ENCODE assay signal across 29 cellular contexts in the genomic region with DNA sequence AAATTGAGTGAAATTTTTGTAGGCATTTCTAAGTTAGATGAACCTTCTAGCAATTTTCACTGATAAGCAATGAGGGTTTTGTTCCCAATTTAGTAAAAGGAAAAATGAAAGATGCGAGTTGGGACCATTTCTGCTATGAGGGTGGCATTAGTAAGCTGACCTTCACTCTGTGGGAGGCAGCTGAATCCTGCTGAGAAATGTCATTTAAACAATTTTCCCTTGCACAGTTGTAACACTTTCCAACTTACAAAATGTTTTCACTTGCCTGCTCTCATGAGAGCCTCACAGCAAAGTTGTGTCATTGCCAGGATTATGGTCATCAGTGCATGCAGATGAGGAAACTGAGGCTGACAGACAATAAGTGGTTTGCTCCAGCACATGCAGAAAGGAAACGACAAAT.
"Had no signal": no experiment of that assay in that cellular context is flagged by ENCODE, and none has a peak within 500 bp of the region (broad histone marks: within the 10 kb centered on the region; RNA-seq: fewer than 3 reads in every experiment).

No MANE protein-coding gene starts in this region.

- H3K4me3 ChIP-seq: body of pancreas, cardiac muscle cell had no signal

- H3K4me1 ChIP-seq: body of pancreas had no signal

- H3K4me3 Mint-ChIP-seq: activated B cell treated with CpG ODN at 0.5 μM for 24 hours; activated CD8-positive, alpha-beta T cell treated with anti-CD3 and anti-CD28 coated beads for 36 hours; activated naive CD8-positive, alpha-beta T cell; activated T-cell treated with anti-CD3 and anti-CD28 coated beads, Interleukin-2, amount 50 U/mL, for 4 hours; activated T-helper 17 cell treated with anti-CD3 and anti-CD28 coated beads, Interleukin-2, amount 50 U/mL, for 72 hours had no signal

- H3K9me3 Mint-ChIP-seq: activated B cell treated with CpG ODN at 0.5 μM for 24 hours; activated CD8-positive, alpha-beta T cell treated with anti-CD3 and anti-CD28 coated beads for 36 hours; activated T-cell treated with anti-CD3 and anti-CD28 coated beads, Interleukin-2, amount 50 U/mL, for 4 hours; activated T-helper 17 cell treated with anti-CD3 and anti-CD28 coated beads, Interleukin-2, amount 50 U/mL, for 72 hours had no signal

- H3K36me3 Mint-ChIP-seq: activated naive CD8-positive, alpha-beta T cell had no signal

- H3K27ac ChIP-seq: body of pancreas, cardiac muscle cell, epithelial cell of prostate, WERI-Rb-1 had no signal

- DNase-seq: activated B cell treated with CpG ODN at 0.5 μM for 24 hours; activated CD4-positive, alpha-beta T cell treated with anti-CD3 and anti-CD28 coated beads for 48 hours; activated CD4-positive, alpha-beta T cell treated with anti-CD3 and anti-CD28 coated beads, Interleukin-2, amount 50 U/mL, for 1 hour; activated CD4-positive, alpha-beta T cell treated with anti-CD3 and anti-CD28 coated beads, Interleukin-2, amount 50 U/mL, for 48 hours; activated CD8-positive, alpha-beta memory T cell treated with anti-CD3 and anti-CD28 coated beads for 24 hours; activated CD8-positive, alpha-beta T cell treated with anti-CD3 and anti-CD28 coated beads for 36 hours; activated effector memory CD4-positive, alpha-beta T cell treated with Interleukin-2 at 50 U/mL for 16 hours; activated gamma-delta T cell treated with Interleukin-2 at 50 U/mL for 16 hours; activated naive CD4-positive, alpha-beta T cell treated with anti-CD3 and anti-CD28 coated beads, Interleukin-2, amount 50 U/mL, for 16 hours; activated naive CD4-positive, alpha-beta T cell treated with Interleukin-2 at 50 U/mL for 16 hours; activated T-cell treated with anti-CD3 and anti-CD28 coated beads, Interleukin-2, amount 50 U/mL, for 4 hours; amniotic stem cell; aorta; body of pancreas; central memory CD4-positive, alpha-beta T cell; cerebellar nuclear complex; cortex of kidney; dermis blood vessel endothelial cell; effector CD8-positive, alpha-beta T cell; foreskin fibroblast; head of caudate nucleus; hippocampal formation; T-helper 2 cell; WERI-Rb-1 had no signal

- H3K4me1 Mint-ChIP-seq: activated B cell treated with CpG ODN at 0.5 μM for 24 hours; activated T-helper 17 cell treated with anti-CD3 and anti-CD28 coated beads, Interleukin-2, amount 50 U/mL, for 72 hours had no signal

- H3K36me3 ChIP-seq: cardiac muscle cell, WERI-Rb-1 had no signal

- H3K9me3 ChIP-seq: body of pancreas had no signal

- H3K27me3 ChIP-seq: body of pancreas had no signal

- H3K27me3 Mint-ChIP-seq: activated B cell treated with CpG ODN at 0.5 μM for 24 hours; activated CD8-positive, alpha-beta T cell treated with anti-CD3 and anti-CD28 coated beads for 36 hours; activated naive CD8-positive, alpha-beta T cell; activated T-helper 17 cell treated with anti-CD3 and anti-CD28 coated beads, Interleukin-2, amount 50 U/mL, for 72 hours had no signal

- ATAC-seq: activated CD4-positive, CD25-positive, alpha-beta regulatory T cell treated with anti-CD3 and anti-CD28 coated beads, Interleukin-2, amount 50 U/mL, for 24 hours; activated CD8-positive, alpha-beta T cell treated with anti-CD3 and anti-CD28 coated beads for 36 hours; activated T-cell treated with anti-CD3 and anti-CD28 coated beads, Interleukin-2, amount 50 U/mL, for 4 hours; activated T-helper 17 cell treated with anti-CD3 and anti-CD28 coated beads, Interleukin-2, amount 50 U/mL, for 72 hours; body of pancreas had no signal

- H3K27ac Mint-ChIP-seq: activated B cell treated with CpG ODN at 0.5 μM for 24 hours; activated CD8-positive, alpha-beta T cell treated with anti-CD3 and anti-CD28 coated beads for 36 hours; activated naive CD8-positive, alpha-beta T cell; activated T-helper 17 cell treated with anti-CD3 and anti-CD28 coated beads, Interleukin-2, amount 50 U/mL, for 72 hours had no signal
